7 cellular contexts compared by ENCODE assay signal in genomic region chr7:93117327-93117726, GRCh38. TPM values are rescaled to one million over a fixed set of nuclear protein-coding genes. Genes with fewer than 3 reads are reported as not detected.
A peak's percentile ranks its signal among the peaks of the same experiment; 100 is the strongest.
DNase-seq lines count a peak whose midpoint lies in the region; ATAC-seq and TF ChIP-seq lines count a peak whose summit lies in the region.

No MANE protein-coding gene starts in this region.

- H3K9me3 Mint-ChIP-seq in stimulated activated naive CD8-positive, alpha-beta T cell treated with anti-CD3 and anti-CD28 coated beads, Interleukin-15, amount 100 ng/mL, for 72 hours: peaks cover 8 to 24% of the 10 kb centered on the region in 2 donors

- ATAC-seq in GM21786 (IDR thresholded peaks at IDR 0.05; ENCODE audit: unreplicated experiment): peak; percentile 7
- ATAC-seq in stimulated activated naive CD8-positive, alpha-beta T cell treated with anti-CD3 and anti-CD28 coated beads, Interleukin-15, amount 100 ng/mL, for 72 hours: no peak

- no peak for DNase-seq in Peyer's patch
- DNase-seq in fibroblast of mammary gland (ENCODE audit: low read depth): no peak
- no peak for DNase-seq in stimulated activated naive CD8-positive, alpha-beta T cell treated with anti-CD3 and anti-CD28 coated beads, Interleukin-15, amount 100 ng/mL, for 72 hours
- DNase-seq in central memory CD4-positive, alpha-beta T cell: no peak
- DNase-seq in ureter (ENCODE audit: low spot score): no peak
- no peak for DNase-seq in KG1 (lab: John Stamatoyannopoulos, UW)

- H3K27ac Mint-ChIP-seq in stimulated activated naive CD8-positive, alpha-beta T cell treated with anti-CD3 and anti-CD28 coated beads, Interleukin-15, amount 100 ng/mL, for 72 hours: peak overlapping the region; percentile 69 to 83

- H3K27ac ChIP-seq in Peyer's patch: peak overlapping the region; percentile 47 to 79 (median 67)

- peaks cover 0 to 4% (median 0%) of the 10 kb centered on the region in 4 donors for H3K9me3 ChIP-seq in Peyer's patch

- peak overlapping the region; percentile 74 to 84 for H3K4me3 Mint-ChIP-seq in stimulated activated naive CD8-positive, alpha-beta T cell treated with anti-CD3 and anti-CD28 coated beads, Interleukin-15, amount 100 ng/mL, for 72 hours

- peaks cover 0 to 6% (median 0%) of the 10 kb centered on the region in 3 donors for H3K36me3 ChIP-seq in Peyer's patch

- no peaks in the 10 kb centered on the region for H3K27me3 ChIP-seq in Peyer's patch

- H3K4me3 ChIP-seq in Peyer's patch (peak overlapping the region; percentile 34 to 52 (median 42)), fibroblast of mammary gland (ENCODE audit: control insufficient read depth, low read depth, low read length) (peak overlapping the region; percentile 37)

- no peak for TF ChIP-seq POLR2A in Peyer's patch (IDR thresholded peaks at IDR 0.05)

- peaks cover 32% of the 10 kb centered on the region for H3K4me1 Mint-ChIP-seq in stimulated activated naive CD8-positive, alpha-beta T cell treated with anti-CD3 and anti-CD28 coated beads, Interleukin-15, amount 100 ng/mL, for 72 hours

- no peak for TF ChIP-seq CTCF in Peyer's patch (IDR thresholded peaks at IDR 0.05)
- TF ChIP-seq CTCF in fibroblast of mammary gland (conservative IDR thresholded peaks at IDR 0.05; ENCODE audit: control insufficient read depth, insufficient read depth, low read depth, low read length): no peak

- H3K27me3 Mint-ChIP-seq in stimulated activated naive CD8-positive, alpha-beta T cell treated with anti-CD3 and anti-CD28 coated beads, Interleukin-15, amount 100 ng/mL, for 72 hours: no peaks in the 10 kb centered on the region

- H3K4me1 ChIP-seq in Peyer's patch: peaks cover 0 to 12% (median 4%) of the 10 kb centered on the region in 4 donors

RNA-seq across cellular contexts. Expression of gene SAMD9, which starts 0.5 kb away (rescaled TPM):
- total RNA-seq in Peyer's patch: 10 to 100 TPM in 3 of 4 donors, 1 to 10 TPM in 1; 6.5 to 20.6 (median 17.4) TPM
- 8.1 TPM for total RNA-seq in ureter

RNA-seq across cellular contexts. Expression of gene SAMD9L, which starts 30.9 kb away (rescaled TPM):
- 10 to 100 TPM in 3 of 4 donors, 1 to 10 TPM in 1; 6.4 to 14.6 (median 11.9) TPM for total RNA-seq in Peyer's patch
- 15.9 TPM for total RNA-seq in ureter
